Comparison of ENCODE assay signal across 10 cellular contexts in genomic region chr6:149079911-149080501, GRCh38.
DNase-seq lines count a peak whose midpoint lies in the region; ATAC-seq and TF ChIP-seq lines count a peak whose summit lies in the region.
"Had no signal": no experiment of that assay in that cellular context is flagged by ENCODE, and none has a peak within 500 bp of the region (broad histone marks: within the 10 kb centered on the region; RNA-seq: fewer than 3 reads in every experiment).

No MANE protein-coding gene starts in this region.

- H2AK9ac ChIP-seq in IMR-90 (replicated peaks; ENCODE audit: low read depth, low read length, poor library complexity) = peak overlapping the region; percentile 29

- H3K27ac ChIP-seq in 22Rv1 (peak overlapping the region; percentile 86), IMR-90 (ENCODE audit: insufficient read depth, low read length) (peak overlapping the region; percentile 77)
- H3K27ac ChIP-seq: SK-N-MC had no signal

- peaks cover 3% of the 10 kb centered on the region for H3K27me3 ChIP-seq in IMR-90 (ENCODE audit: control insufficient read depth, insufficient read depth, low read length)

- peak overlapping the region; percentile 28 for H2AFZ ChIP-seq in IMR-90 (replicated peaks; ENCODE audit: low read length, poor library complexity)

- peak overlapping the region; percentile 27 for H3K18ac ChIP-seq in IMR-90 (ENCODE audit: low read depth, low read length)

- 0 out of 3 replicates have a peak overlapping the region, but pooled peaks have one; percentile 8 for H2BK15ac ChIP-seq in IMR-90 (ENCODE audit: low read depth, low read length)

- H3K56ac ChIP-seq in IMR-90 (ENCODE audit: extremely low read depth, insufficient read depth, low read length) = no peak overlapping the region

- no peaks in the 10 kb centered on the region for H3K79me1 ChIP-seq in IMR-90 (ENCODE audit: low read depth in 1 of 2, low read length in 2 of 2)

- no peak for TF ChIP-seq RAD21 in IMR-90 (IDR thresholded peaks at IDR 0.05; ENCODE audit: low read length)

- peak overlapping the region; percentile 65; the same call in 1 of the 2 replicates for H2AK5ac ChIP-seq in IMR-90 (ENCODE audit: low read depth, low read length)

- H4K5ac ChIP-seq in IMR-90 (ENCODE audit: low read depth, low read length) = no peak overlapping the region; the same call in 1 of the 2 replicates

- ATAC-seq in IMR-90 (ENCODE audit: low read depth) (peak; percentile 60), HG03571 (IDR thresholded peaks at IDR 0.05; ENCODE audit: unreplicated experiment) (no peak)

- H3K4ac ChIP-seq in IMR-90 (ENCODE audit: low read depth, low read length) = peak overlapping the region; percentile 61

- peak overlapping the region; percentile 44 for H2BK5ac ChIP-seq in IMR-90 (ENCODE audit: low read depth, low read length, poor library complexity, severe bottlenecking)

- peak overlapping the region in 1 of 2 experiments; percentile 48; a peak in 3 of 4 replicates for H4K8ac ChIP-seq in IMR-90 (ENCODE audit: low read depth in 2 of 2, low read length in 2 of 2)

- BruUV-seq in IMR-90 (replicated peaks; lab: Mats Ljungman, UMichigan) = no TSS peak

- DNase-seq in IMR-90 (peak; percentile 73), cerebellar cortex (ENCODE audit: low spot score) (peak; percentile 7), midbrain (lab: John Stamatoyannopoulos, UW) (peak; percentile 23), glomerular visceral epithelial cell (ENCODE audit: extremely low spot score) (no peak), NCI-H2107 treated with DMSO at 0.1 percent for 48 hours (lab: John Stamatoyannopoulos, UW; ENCODE audit: unreplicated experiment) (no peak)
- no peak for DNase-seq in activated CD4-positive, alpha-beta T cell treated with anti-CD3 and anti-CD28 coated beads for 48 hours
- DNase-seq: effector CD8-positive, alpha-beta T cell had no signal

- WGBS in IMR-90 (ENCODE audit: extremely low coverage in 2 of 2, insufficient read length in 1 of 2), 2 experiments = 20% methylated on average over 1 of the region's 6 CpGs; no CpG with 5 or more reads in 1 of the 2 experiments

- no peaks in the 10 kb centered on the region for H4K20me1 ChIP-seq in IMR-90 (ENCODE audit: insufficient read depth, low read length)

- intact Hi-C loops in IMR-90 (cut with micrococcal nuclease) = loop anchor here (1.0 to 5.0 kb wide), 4 partner anchors 43 to 501 kb away; partner anchors contain the start of gene UST

- no peak for TF ChIP-seq POLR2A in IMR-90 (IDR thresholded peaks at IDR 0.05; ENCODE audit: low read depth, low read length)

- H2BK20ac ChIP-seq in IMR-90 (ENCODE audit: low read depth, low read length) = peak overlapping the region; percentile 22; the same call in 1 of the 2 replicates

- peak overlapping the region; percentile 1; the same call in 1 of the 2 replicates for H3K9ac ChIP-seq in IMR-90 (ENCODE audit: low read depth, low read length)

- H3K4me3 ChIP-seq in IMR-90 (ENCODE audit: insufficient read depth, low read depth, low read length) = no peak overlapping the region
- H3K4me3 ChIP-seq: SK-N-MC had no signal

- 0 out of 2 replicates have a peak overlapping the region, but pooled peaks have one; percentile 12 for H4K91ac ChIP-seq in IMR-90 (ENCODE audit: insufficient read depth, low read depth, low read length)

- in situ Hi-C loops in IMR-90 (cut with MboI; ENCODE audit: low sequenced_read_pairs) = loop anchor here (5.0 kb wide), 1 partner anchor 347 kb away; no protein-coding TSS in a partner anchor

- H3K14ac ChIP-seq in IMR-90 (replicated peaks; ENCODE audit: low read depth, low read length) = peak overlapping the region; percentile 2; the same call in 1 of the 2 replicates

- CTCF ChIA-PET in IMR-90 (lab: Yijun Ruan, JAX) = interaction anchor here (0.9 to 1.5 kb wide), 5 partner anchors 18 to 502 kb away, joined by 3 to 6 read pairs (median 6); no protein-coding TSS in a partner anchor

- TF ChIP-seq CTCF in 22Rv1 (IDR thresholded peaks at IDR 0.05) (no peak), IMR-90 (conservative IDR thresholded peaks at IDR 0.05; ENCODE audit: low read depth, low read length) (no peak)

- no peaks in the 10 kb centered on the region for H3K9me3 ChIP-seq in IMR-90 (ENCODE audit: control insufficient read depth, insufficient read depth, low read length)

- H2BK120ac ChIP-seq in IMR-90 (ENCODE audit: low read depth, low read length) = peak overlapping the region; percentile 56; the same call in 1 of the 2 replicates

- peaks cover 18% of the 10 kb centered on the region for H3K4me1 ChIP-seq in IMR-90 (ENCODE audit: control insufficient read depth, insufficient read depth, low read length)

- no peaks in the 10 kb centered on the region for H3K36me3 ChIP-seq in IMR-90 (ENCODE audit: control insufficient read depth, insufficient read depth, low read length)

- H3K9me1 ChIP-seq in IMR-90 (ENCODE audit: insufficient read depth, low read length) = peaks cover 3% of the 10 kb centered on the region; the same call in 1 of the 2 replicates

- H3K23ac ChIP-seq in IMR-90 (ENCODE audit: low read depth, low read length) = no peak overlapping the region

- no peak overlapping the region for H3K4me2 ChIP-seq in IMR-90 (ENCODE audit: low read depth, low read length)

- POLR2A ChIA-PET in IMR-90 (lab: Charles Lee; ENCODE audit: unreplicated experiment) = no interaction called here

- dilution Hi-C loops in IMR-90 (cut with HindIII; ENCODE audit: low sequenced_read_pairs, unreplicated experiment) = no loop called here

TF ChIP-seq in IMR-90, 13 proteins besides CTCF, POLR2A, EP300 and RAD21:
- no peak for TF ChIP-seq FOS (IDR thresholded peaks at IDR 0.05; ENCODE audit: low read depth, low read length)
- no peak for TF ChIP-seq CEBPB (IDR thresholded peaks at IDR 0.05; ENCODE audit: low read depth, low read length)

Comparison
In these comparisons a context has a peak if more than half of its experiments do, and no peak if none do; other contexts are left out.
1. DNase-seq: peak in IMR-90 (single experiment), cerebellar cortex (single experiment) and midbrain (single experiment); none in glomerular visceral epithelial cell (single experiment), NCI-H2107 treated with DMSO at 0.1 percent for 48 hours (single experiment) and activated CD4-positive, alpha-beta T cell treated with anti-CD3 and anti-CD28 coated beads for 48 hours (single experiment).